11 cellular contexts compared by ENCODE assay signal in the genomic region with DNA sequence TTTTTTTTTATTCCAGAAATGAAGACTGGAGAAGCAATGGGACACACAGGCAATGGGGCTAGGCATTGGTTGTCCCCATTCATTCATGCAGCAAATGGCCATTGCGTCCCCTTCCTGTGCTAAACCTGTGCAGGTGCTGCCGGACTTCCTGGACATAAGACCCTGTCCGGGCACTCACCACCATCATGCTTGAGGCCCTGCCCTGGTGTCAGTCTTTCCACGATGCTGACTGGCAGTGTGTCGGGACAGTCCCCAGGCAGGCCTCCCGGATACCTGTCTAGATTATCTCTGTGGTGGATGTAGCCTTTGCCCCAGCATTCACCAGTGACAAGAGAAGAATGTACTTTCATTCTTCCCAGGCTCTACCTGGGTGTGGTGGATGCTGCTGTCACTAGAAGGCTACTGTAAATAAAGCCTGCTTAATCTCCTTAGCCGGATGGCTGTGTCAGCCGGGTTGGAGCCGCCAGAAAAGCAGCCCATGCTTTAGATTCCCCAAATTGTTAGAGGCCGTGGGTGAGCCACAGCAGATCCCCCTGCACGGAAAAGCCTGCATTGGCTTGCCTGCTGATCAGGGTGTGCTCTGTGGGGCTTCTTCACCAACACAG.
"Had no signal": no experiment of that assay in that cellular context is flagged by ENCODE, and none has a peak within 500 bp of the region (broad histone marks: within the 10 kb centered on the region; RNA-seq: fewer than 3 reads in every experiment).

No MANE protein-coding gene starts in this region.

- H3K27ac ChIP-seq: body of pancreas, tibial nerve had no signal

- H3K4me3 ChIP-seq: body of pancreas, tibial nerve had no signal

- ATAC-seq: activated CD4-positive, CD25-positive, alpha-beta regulatory T cell treated with anti-CD3 and anti-CD28 coated beads, Interleukin-2, amount 50 U/mL, for 24 hours; body of pancreas; right cardiac atrium; stimulated activated naive B cell treated with anti-CD40 and anti-IgM and Interleukin-4, amounts not matched to agents 10 μg/mL and 1 μg/mL and 100 μg/mL, for 72 hours had no signal

- H3K9me3 ChIP-seq: body of pancreas, tibial nerve had no signal

- DNase-seq: activated naive CD4-positive, alpha-beta T cell treated with anti-CD3 and anti-CD28 coated beads, Interleukin-2, amount 50 U/mL, for 16 hours; activated T-cell treated with anti-CD3 and anti-CD28 coated beads, Interleukin-2, amount 50 U/mL, for 1 hour; body of pancreas; cerebellar nuclear complex; erythroblast; posterior cingulate gyrus; right cardiac atrium; stimulated activated CD4-positive, alpha-beta T cell treated with anti-CD3 and anti-CD28 coated beads, Interleukin-2, amount 100 ng/mL, for 24 hours; stimulated activated naive B cell treated with anti-CD40 and anti-IgM and Interleukin-4, amounts not matched to agents 10 μg/mL and 1 μg/mL and 100 μg/mL, for 72 hours had no signal

- H3K27me3 ChIP-seq: body of pancreas, tibial nerve had no signal

- H3K4me1 ChIP-seq: body of pancreas, tibial nerve had no signal

- H3K36me3 ChIP-seq: tibial nerve had no signal
